Comparison of ENCODE assay signal across 1 cellular context in the genomic region with DNA sequence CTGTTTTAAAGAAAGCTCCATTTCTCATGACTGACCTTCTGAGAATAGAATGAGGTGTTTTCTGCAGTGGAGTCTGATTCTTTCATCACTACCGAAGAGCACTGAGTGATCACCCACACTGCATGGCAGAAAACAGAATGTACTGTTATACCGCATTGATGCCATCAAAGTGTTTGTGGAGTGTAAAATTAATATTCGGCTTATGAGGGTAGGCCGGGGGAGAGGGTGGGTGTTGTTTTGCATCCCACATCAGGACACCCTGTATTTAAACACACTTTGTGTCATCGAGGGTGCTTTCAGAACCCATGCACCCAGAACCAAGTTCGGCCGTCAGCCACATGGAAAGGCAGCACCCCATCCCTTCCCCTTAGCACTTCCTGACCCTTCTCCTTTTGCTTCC.
TF ChIP-seq lines count a peak whose summit lies in the region.

No MANE protein-coding gene starts in this region.

TF ChIP-seq in SK-N-SH treated with all-trans-retinoic acid at 6 μM for 48 hours, 23 proteins besides CTCF, POLR2A, EP300 and RAD21 (continued from another document):
- TF ChIP-seq TSHZ2 (CRISPR knock-in tag; IDR thresholded peaks at IDR 0.05) = no peak
- no peak for TF ChIP-seq TCF4 (CRISPR knock-in tag; IDR thresholded peaks at IDR 0.05; ENCODE audit: borderline replicate concordance)
- no peak for TF ChIP-seq ZNF565 (CRISPR knock-in tag; conservative IDR thresholded peaks at IDR 0.05; ENCODE audit: low read depth)
